ENCODE assay signal across 9 cellular contexts in genomic region chr15:92906038-92906437, GRCh38. TPM values are rescaled to one million over a fixed set of nuclear protein-coding genes. Genes with fewer than 3 reads are reported as not detected.
DNase-seq lines count a peak whose midpoint lies in the region; ATAC-seq and TF ChIP-seq lines count a peak whose summit lies in the region.
"Had no signal": no experiment of that assay in that cellular context is flagged by ENCODE, and none has a peak within 500 bp of the region (broad histone marks: within the 10 kb centered on the region; RNA-seq: fewer than 3 reads in every experiment).

No MANE protein-coding gene starts in this region.

- CTCF ChIA-PET in A673 (lab: Charles Lee), result no interaction called here
- CTCF ChIA-PET in mammary epithelial cell (lab: Charles Lee; ENCODE audit: low non-redundant PET), result no interaction called here
- CTCF ChIA-PET in naive thymus-derived CD4-positive, alpha-beta T cell (lab: Charles Lee), result interaction anchor here (4.6 kb wide), 1 partner anchor 12 kb away, joined by 35 read pairs; no protein-coding TSS in a partner anchor

- H3K36me3 Mint-ChIP-seq in naive thymus-derived CD4-positive, alpha-beta T cell, result peaks cover 0 to 51% (median 20%) of the 10 kb centered on the region in 5 donors

- peaks cover 12% of the 10 kb centered on the region; the same call in 1 of the 2 replicates for H4K20me1 ChIP-seq in Karpas-422 (ENCODE audit: insufficient read depth, low read depth, low read length)
- no peaks in the 10 kb centered on the region for H4K20me1 ChIP-seq in mammary epithelial cell (ENCODE audit: insufficient read depth, low read length)

- peak overlapping the region; percentile 75; the same call in 1 of the 2 replicates for H3K9ac ChIP-seq in Karpas-422 (ENCODE audit: low read length)
- H3K9ac ChIP-seq in mammary epithelial cell (ENCODE audit: insufficient read depth, low read length), result peak overlapping the region; percentile 96

- H3K9me3 Mint-ChIP-seq in naive thymus-derived CD4-positive, alpha-beta T cell, result peaks cover 0 to 5% (median 0%) of the 10 kb centered on the region in 11 donors

- peak overlapping the region; percentile 77 to 100 (median 94) for H3K4me3 Mint-ChIP-seq in naive thymus-derived CD4-positive, alpha-beta T cell

- peaks cover 47 to 77% (median 72%) of the 10 kb centered on the region in 7 donors for H3K4me1 Mint-ChIP-seq in naive thymus-derived CD4-positive, alpha-beta T cell

- H3K27me3 ChIP-seq in A673 (replicated peaks; ENCODE audit: insufficient read depth, low read depth, low read length, poor library complexity) (no peaks in the 10 kb centered on the region), Karpas-422 (ENCODE audit: low read length) (no peaks in the 10 kb centered on the region), mammary epithelial cell (ENCODE audit: insufficient read depth, low read length) (no peaks in the 10 kb centered on the region)
- H3K27me3 ChIP-seq in naive thymus-derived CD4-positive, alpha-beta T cell (ENCODE audit: control insufficient read depth in 2 of 2, insufficient read depth in 2 of 2, low read length in 2 of 2), result no peaks in the 10 kb centered on the region

- peak overlapping the region; percentile 99 for H3K27ac ChIP-seq in A673 (ENCODE audit: low read depth, low read length, poor library complexity, severe bottlenecking)
- peak overlapping the region; percentile 83 for H3K27ac ChIP-seq in Karpas-422 (ENCODE audit: low read length)
- peak overlapping the region; percentile 97 for H3K27ac ChIP-seq in mammary epithelial cell (ENCODE audit: insufficient read depth, low read depth, low read length)
- H3K27ac ChIP-seq in naive thymus-derived CD4-positive, alpha-beta T cell (ENCODE audit: low read depth, low read length), result peak overlapping the region; percentile 97

- H2AFZ ChIP-seq in Karpas-422 (ENCODE audit: low read length) (no peak overlapping the region), mammary epithelial cell (ENCODE audit: low read depth, low read length) (no peak overlapping the region)

- dilution Hi-C loops in mammary epithelial cell (cut with HindIII; ENCODE audit: low sequenced_read_pairs), result no loop called here

- H3K4me2 ChIP-seq in Karpas-422 (ENCODE audit: low read depth, low read length, poor library complexity, severe bottlenecking) (peak overlapping the region; percentile 83), mammary epithelial cell (ENCODE audit: insufficient read depth, low read depth, low read length) (peak overlapping the region; percentile 92)

- BruUV-seq in A673 (replicated peaks; lab: Mats Ljungman, UMichigan) (no TSS peak), mammary epithelial cell (replicated peaks; lab: Mats Ljungman, UMichigan) (no TSS peak)

- H3K9me3 ChIP-seq in A673 (ENCODE audit: low read depth, low read length, poor library complexity, severe bottlenecking) (no peaks in the 10 kb centered on the region), Karpas-422 (ENCODE audit: low read length) (no peaks in the 10 kb centered on the region), mammary epithelial cell (replicated peaks; ENCODE audit: insufficient read depth, low read length) (no peaks in the 10 kb centered on the region)
- H3K9me3 ChIP-seq in naive thymus-derived CD4-positive, alpha-beta T cell (ENCODE audit: control insufficient read depth in 2 of 3, low read length in 3 of 3), result no peaks in the 10 kb centered on the region

- intact Hi-C loops in A673 (cut with micrococcal nuclease; ENCODE audit: unreplicated experiment) (no loop called here), mammary epithelial cell (cut with micrococcal nuclease) (loop anchor here (1.0 to 10.0 kb wide), 2 partner anchors 109 to 1041 kb away; no protein-coding TSS in a partner anchor), left colon (cut with DNase I, micrococcal nuclease) (no loop called here)
- intact Hi-C loops in naive thymus-derived CD4-positive, alpha-beta T cell (cut with micrococcal nuclease), result loop anchor here (10.0 kb wide), 1 partner anchor 1051 kb away; the partner anchor contains the start of gene SLCO3A1 (in 2 of the 2)

- POLR2A ChIA-PET in A673 (lab: Charles Lee; ENCODE audit: low non-redundant PET), result no interaction called here
- POLR2A ChIA-PET in naive thymus-derived CD4-positive, alpha-beta T cell (lab: Charles Lee), result interaction anchor here (0.8 to 15.9 kb wide), 8 partner anchors 14 to 104 kb away, joined by 3 to 762 read pairs (median 22); no protein-coding TSS in a partner anchor

- H3K27ac Mint-ChIP-seq in naive thymus-derived CD4-positive, alpha-beta T cell, result peak overlapping the region; percentile 96 to 100 (median 100)

- H3K36me3 ChIP-seq in A673 (ENCODE audit: insufficient read depth, low read length, poor library complexity, severe bottlenecking) (peaks cover 29% of the 10 kb centered on the region), Karpas-422 (ENCODE audit: insufficient read depth, low read length) (peaks cover 3% of the 10 kb centered on the region; the same call in 1 of the 2 replicates), mammary epithelial cell (ENCODE audit: insufficient read depth, low read length) (peaks cover 6% of the 10 kb centered on the region)
- H3K36me3 ChIP-seq in naive thymus-derived CD4-positive, alpha-beta T cell (ENCODE audit: control insufficient read depth in 2 of 3, insufficient read depth in 3 of 3, low read length in 3 of 3), result peaks cover 0 to 4% (median 0%) of the 10 kb centered on the region in 3 experiments

- WGBS in mammary epithelial cell (ENCODE audit: low coverage, missing lambda C conversion rate), result 5% methylated on average over 3 of the region's 3 CpGs

- in situ Hi-C loops in mammary epithelial cell (cut with MboI; ENCODE audit: low sequenced_read_pairs in 2 of 2), result no loop called here

- no peak for TF ChIP-seq CTCF in A673 (conservative IDR thresholded peaks at IDR 0.05; ENCODE audit: low read depth, low read length)
- TF ChIP-seq CTCF in mammary epithelial cell (conservative IDR thresholded peaks at IDR 0.05 in 1 of 2, IDR thresholded peaks at IDR 0.05 in 1 of 2; ENCODE audit: extremely low read depth in 1 of 2, insufficient read depth in 1 of 2, low read depth in 1 of 2, low read length in 2 of 2), result no peak

- H3K9me2 ChIP-seq in Karpas-422 (replicated peaks; ENCODE audit: insufficient read depth, low read length), result no peaks in the 10 kb centered on the region

- no peak for DNase-seq in A673 (ENCODE audit: low spot score)
- no peak for DNase-seq in Karpas-422
- DNase-seq in mammary epithelial cell, result peak; percentile 19
- peak in 6 of 9 donors; percentile 45 to 58 (median 54) for DNase-seq in naive thymus-derived CD4-positive, alpha-beta T cell
- no peak for DNase-seq in activated effector memory CD4-positive, alpha-beta T cell treated with Interleukin-2 at 50 U/mL for 16 hours
- no peak for DNase-seq in NCI-H82 treated with DMSO at 0.1 percent for 48 hours (lab: John Stamatoyannopoulos, UW; ENCODE audit: unreplicated experiment)
- DNase-seq in left colon, result no peak
- DNase-seq: NCI-H1694 had no signal

- H3K27me3 Mint-ChIP-seq in naive thymus-derived CD4-positive, alpha-beta T cell, result no peaks in the 10 kb centered on the region

- no peak for ATAC-seq in naive thymus-derived CD4-positive, alpha-beta T cell
- no peak for ATAC-seq in GM18909 (IDR thresholded peaks at IDR 0.05; ENCODE audit: poor library complexity, unreplicated experiment)
- no peak for ATAC-seq in left colon

- H3K4me1 ChIP-seq in A673 (ENCODE audit: insufficient read depth, low read length, poor library complexity, severe bottlenecking) (peaks cover 51% of the 10 kb centered on the region), Karpas-422 (ENCODE audit: low read length) (peaks cover 67% of the 10 kb centered on the region), mammary epithelial cell (ENCODE audit: insufficient read depth, low read length) (peaks cover 36% of the 10 kb centered on the region)
- peaks cover 57 to 60% of the 10 kb centered on the region in 2 donors for H3K4me1 ChIP-seq in naive thymus-derived CD4-positive, alpha-beta T cell (ENCODE audit: control insufficient read depth in 2 of 2, insufficient read depth in 2 of 2, low read length in 2 of 2)

- H3K4me3 ChIP-seq in A673 (ENCODE audit: low read depth, low read length, poor library complexity, severe bottlenecking) (peak overlapping the region; percentile 68), Karpas-422 (ENCODE audit: low read length) (peak overlapping the region; percentile 69; the same call in 1 of the 2 replicates), mammary epithelial cell (replicated peaks in 1 of 3; ENCODE audit: insufficient read depth in 1 of 3, low read depth in 2 of 3, low read length in 3 of 3) (peak overlapping the region; percentile 31 to 60 (median 53))
- peak overlapping the region; percentile 68 for H3K4me3 ChIP-seq in naive thymus-derived CD4-positive, alpha-beta T cell (ENCODE audit: low read length)

- H3K79me2 ChIP-seq in Karpas-422 (ENCODE audit: low read length) (peaks cover 84% of the 10 kb centered on the region), mammary epithelial cell (ENCODE audit: insufficient read depth, low read length) (peaks cover 97% of the 10 kb centered on the region)

RNA-seq across cellular contexts. Expression of gene CHD2, which starts 5.9 kb away (rescaled TPM):
- total RNA-seq in A673 (2021) (75.7 and 78.0 TPM in 2 replicates), mammary epithelial cell (100 to 1,000 TPM in 1 of 2 donors, 10 to 100 TPM in 1; 65.0 to 103 TPM), left colon (10 to 100 TPM; 85.7 to 86.9 TPM)
- 22.1 and 37.3 TPM in 2 replicates for total RNA-seq in Karpas-422 (2014; rRNA removed; shearing (Covaris generic); ENCODE audit: low replicate concordance)
- polyA plus RNA-seq in mammary epithelial cell, result 16.9 TPM
- polyA minus RNA-seq in mammary epithelial cell, result 67.0 TPM
- total RNA-seq in naive thymus-derived CD4-positive, alpha-beta T cell, result 100 to 1,000 TPM; 144 to 492 (median 393) TPM
- polyA plus RNA-seq in naive thymus-derived CD4-positive, alpha-beta T cell, result 100 to 1,000 TPM in 1 of 2 donors, 10 to 100 TPM in 1; 70.0 to 103 TPM

Comparison
In these comparisons a context has a peak if more than half of its experiments do, and no peak if none do; other contexts are left out.
1. DNase-seq: peak in mammary epithelial cell (single experiment) and naive thymus-derived CD4-positive, alpha-beta T cell (6 of 9); none in A673 (single experiment), Karpas-422 (single experiment), activated effector memory CD4-positive, alpha-beta T cell treated with Interleukin-2 at 50 U/mL for 16 hours (single experiment), NCI-H82 treated with DMSO at 0.1 percent for 48 hours (single experiment) and left colon (0 of 2).
2. intact Hi-C loops: an anchor here in mammary epithelial cell (1.0 to 10.0 kb wide) and naive thymus-derived CD4-positive, alpha-beta T cell (10.0 kb wide); none called in A673 and left colon.
3. Peak in every context shown above with its lines, with median percentiles within 50 percentile points of each other: H3K27ac ChIP-seq and H3K4me3 ChIP-seq.